8 cellular contexts compared by ENCODE assay signal in the genomic region with DNA sequence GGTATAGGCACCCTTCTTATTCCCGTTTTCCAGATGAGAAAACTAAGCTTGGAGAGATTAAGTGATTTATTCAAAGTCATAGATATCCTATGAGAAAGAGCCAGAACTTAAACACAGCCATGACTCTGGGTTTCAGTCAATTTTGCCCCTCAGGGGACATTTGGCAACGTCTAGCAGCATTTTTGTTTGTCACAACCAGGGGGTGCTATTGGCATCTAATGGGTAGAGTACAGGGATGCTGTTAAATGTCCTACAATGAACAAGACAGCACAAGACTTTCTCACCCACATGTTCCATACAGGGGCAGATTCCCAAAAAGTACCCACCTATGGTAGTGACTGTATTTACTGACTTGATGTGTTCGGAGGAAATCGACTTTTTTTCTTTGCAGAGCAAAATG. TPM values are rescaled to one million over a fixed set of nuclear protein-coding genes. Genes with fewer than 3 reads are reported as not detected.
DNase-seq lines count a peak whose midpoint lies in the region; ATAC-seq and TF ChIP-seq lines count a peak whose summit lies in the region.

No MANE protein-coding gene starts in this region.

- no peaks in the 10 kb centered on the region for H3K79me1 ChIP-seq in mesenchymal stem cell (replicated peaks; ENCODE audit: low read length, poor library complexity, severe bottlenecking)

- H3K4me2 ChIP-seq in KMS-11 (no peak overlapping the region), mesenchymal stem cell (ENCODE audit: low read length, poor library complexity, severe bottlenecking) (no peak overlapping the region)

- no peak overlapping the region for H3K23ac ChIP-seq in mesenchymal stem cell (ENCODE audit: low read length in 2 of 2)

- H2BK12ac ChIP-seq in mesenchymal stem cell (ENCODE audit: low read length in 2 of 2): no peak overlapping the region

- no peaks in the 10 kb centered on the region for H3K79me2 ChIP-seq in KMS-11 (ENCODE audit: insufficient read depth, low read depth)

- H3K27ac ChIP-seq in KMS-11 (no peak overlapping the region), mesenchymal stem cell (ENCODE audit: low read length, poor library complexity, severe bottlenecking) (no peak overlapping the region)

- H3K18ac ChIP-seq in mesenchymal stem cell (ENCODE audit: low read depth in 1 of 2, low read length in 2 of 2): no peak overlapping the region

- H2BK120ac ChIP-seq in mesenchymal stem cell (ENCODE audit: low read depth, low read length): no peak overlapping the region

- no peak overlapping the region for H3K4ac ChIP-seq in mesenchymal stem cell (ENCODE audit: low read depth in 1 of 2, low read length in 2 of 2)

- H3K9ac ChIP-seq in KMS-11: no peak overlapping the region
- H3K9ac ChIP-seq in mesenchymal stem cell (ENCODE audit: low read length): no peak overlapping the region

- no peak for ATAC-seq in activated CD8-positive, alpha-beta T cell treated with anti-CD3 and anti-CD28 coated beads for 36 hours
- ATAC-seq in HG02759 (IDR thresholded peaks at IDR 0.05; ENCODE audit: unreplicated experiment) (no peak), HG02678 (IDR thresholded peaks at IDR 0.05; ENCODE audit: unreplicated experiment) (no peak), HG02973 (IDR thresholded peaks at IDR 0.05; ENCODE audit: unreplicated experiment) (no peak), HG03108 (IDR thresholded peaks at IDR 0.05; ENCODE audit: unreplicated experiment) (no peak)

- intact Hi-C loops in activated CD8-positive, alpha-beta T cell treated with anti-CD3 and anti-CD28 coated beads for 36 hours (cut with micrococcal nuclease): loop anchor here (10.0 kb wide), 1 partner anchor 558 kb away; no protein-coding TSS in a partner anchor

- no peaks in the 10 kb centered on the region for H3K4me1 ChIP-seq in KMS-11 (ENCODE audit: low read depth, poor library complexity, severe bottlenecking)
- peaks cover 10% of the 10 kb centered on the region for H3K4me1 ChIP-seq in mesenchymal stem cell (ENCODE audit: control insufficient read depth, insufficient read depth, low read depth, low read length)

- H3K9me3 ChIP-seq in mesenchymal stem cell (ENCODE audit: control insufficient read depth, low read length): no peaks in the 10 kb centered on the region

- peaks cover 28% of the 10 kb centered on the region for H3K27me3 Mint-ChIP-seq in activated CD8-positive, alpha-beta T cell treated with anti-CD3 and anti-CD28 coated beads for 36 hours

- CTCF ChIA-PET in activated CD8-positive, alpha-beta T cell treated with anti-CD3 and anti-CD28 coated beads for 36 hours (lab: Charles Lee): interaction anchor here (1.0 kb wide), 1 partner anchor 104 kb away, joined by 3 read pairs; no protein-coding TSS in a partner anchor

- H3K36me3 Mint-ChIP-seq in activated CD8-positive, alpha-beta T cell treated with anti-CD3 and anti-CD28 coated beads for 36 hours (ENCODE audit: low read depth): no peaks in the 10 kb centered on the region

- H3K27ac Mint-ChIP-seq in activated CD8-positive, alpha-beta T cell treated with anti-CD3 and anti-CD28 coated beads for 36 hours: no peak overlapping the region

- H3K36me3 ChIP-seq in KMS-11 (ENCODE audit: insufficient read depth) (no peaks in the 10 kb centered on the region), mesenchymal stem cell (ENCODE audit: control insufficient read depth in 1 of 2, insufficient read depth in 2 of 2, low read depth in 1 of 2, low read length in 2 of 2) (no peaks in the 10 kb centered on the region)

- no peaks in the 10 kb centered on the region for H3K4me1 Mint-ChIP-seq in activated CD8-positive, alpha-beta T cell treated with anti-CD3 and anti-CD28 coated beads for 36 hours (ENCODE audit: low read depth)

- peak; percentile 20 for DNase-seq in Daoy (ENCODE audit: low read depth)
- no peak for DNase-seq in activated CD8-positive, alpha-beta T cell treated with anti-CD3 and anti-CD28 coated beads for 36 hours
- peak; percentile 4 for DNase-seq in mesenchymal stem cell

- H3K4me3 ChIP-seq in KMS-11 (IDR thresholded peaks at IDR 0.05; ENCODE audit: insufficient read depth, low read depth, low read length) (no peak overlapping the region), mesenchymal stem cell (ENCODE audit: insufficient read depth in 1 of 2, low read depth in 1 of 2, low read length in 2 of 2) (no peak overlapping the region)

- H2BK15ac ChIP-seq in mesenchymal stem cell (ENCODE audit: low read depth, poor library complexity, severe bottlenecking): no peak overlapping the region

- H2AFZ ChIP-seq in KMS-11 (ENCODE audit: low read depth) (no peak overlapping the region), mesenchymal stem cell (ENCODE audit: low read depth, low read length) (no peak overlapping the region)

- H4K91ac ChIP-seq in mesenchymal stem cell (ENCODE audit: low read length): no peak overlapping the region

- no peak overlapping the region for H3K4me3 Mint-ChIP-seq in activated CD8-positive, alpha-beta T cell treated with anti-CD3 and anti-CD28 coated beads for 36 hours

- no peak overlapping the region for H3K14ac ChIP-seq in mesenchymal stem cell (ENCODE audit: low read length in 2 of 2)

- no peaks in the 10 kb centered on the region for H3K9me3 Mint-ChIP-seq in activated CD8-positive, alpha-beta T cell treated with anti-CD3 and anti-CD28 coated beads for 36 hours

- H3K27me3 ChIP-seq in KMS-11 (ENCODE audit: insufficient read depth, low read depth): no peaks in the 10 kb centered on the region
- H3K27me3 ChIP-seq in mesenchymal stem cell (ENCODE audit: control insufficient read depth in 1 of 2, insufficient read depth in 1 of 2, low read length in 2 of 2): peaks cover 30 to 63% of the 10 kb centered on the region in 2 experiments

- no peak overlapping the region for H2BK5ac ChIP-seq in mesenchymal stem cell (ENCODE audit: low read depth, low read length, poor library complexity, severe bottlenecking)

- POLR2A ChIA-PET in activated CD8-positive, alpha-beta T cell treated with anti-CD3 and anti-CD28 coated beads for 36 hours (lab: Charles Lee): no interaction called here

- H4K20me1 ChIP-seq in KMS-11 (ENCODE audit: insufficient read depth): no peaks in the 10 kb centered on the region

- no peak overlapping the region for H4K8ac ChIP-seq in mesenchymal stem cell (ENCODE audit: low read length)

- WGBS in mesenchymal stem cell: 64% methylated on average over 3 of the region's 4 CpGs

- peak; percentile 78 for TF ChIP-seq CTCF in KMS-11 (conservative IDR thresholded peaks at IDR 0.05; ENCODE audit: low read depth, low read length)
- peak; percentile 55 for TF ChIP-seq CTCF in activated CD8-positive, alpha-beta T cell treated with anti-CD3 and anti-CD28 coated beads for 36 hours (IDR thresholded peaks at IDR 0.05)

- no peak overlapping the region for H2AK5ac ChIP-seq in mesenchymal stem cell (ENCODE audit: low read length, severe bottlenecking)

RNA-seq across cellular contexts. Expression of gene SHISA9, which starts 4.8 kb away (rescaled TPM):
- total RNA-seq in Daoy (2014; rRNA removed; shearing (Covaris generic)): 0.46 TPM in 1 of 2 replicates, not detected in the other
- not detected for total RNA-seq in activated CD8-positive, alpha-beta T cell treated with anti-CD3 and anti-CD28 coated beads for 36 hours
- polyA plus RNA-seq in mesenchymal stem cell (2013, experiment 1 of 2): not detected
- polyA plus RNA-seq in mesenchymal stem cell (2013, experiment 2 of 2): 0.01 TPM
